In genomic region chr6:80438728-80439127, GRCh38 we compare ENCODE assay signal across 1 cellular context.
TF ChIP-seq lines count a peak whose summit lies in the region.

No MANE protein-coding gene starts in this region.

TF ChIP-seq in IMR-90, 13 proteins besides CTCF, POLR2A, EP300 and RAD21 (continued from another document):
- TF ChIP-seq MAFK (IDR thresholded peaks at IDR 0.05; ENCODE audit: low read depth, low read length), result peak; percentile 22; the same call in 1 of the 2 replicates
